Comparison of ENCODE assay signal across 8 cellular contexts in genomic region chr11:16946477-16947282, GRCh38.
DNase-seq lines count a peak whose midpoint lies in the region; ATAC-seq and TF ChIP-seq lines count a peak whose summit lies in the region.

No MANE protein-coding gene starts in this region.

- H3K36me3 Mint-ChIP-seq in HFFc6 (ENCODE audit: low read depth), result no peaks in the 10 kb centered on the region

- H3K27me3 ChIP-seq in DOHH2 (ENCODE audit: control insufficient read depth, low read length) (no peaks in the 10 kb centered on the region), WERI-Rb-1 (ENCODE audit: insufficient read depth, low read depth, severe bottlenecking) (no peaks in the 10 kb centered on the region), heart left ventricle (no peaks in the 10 kb centered on the region)

- no peaks in the 10 kb centered on the region for H3K4me1 Mint-ChIP-seq in HFFc6 (ENCODE audit: low read depth)

- no peak for TF ChIP-seq POLR2A in heart left ventricle (IDR thresholded peaks at IDR 0.05)

- H3K4me1 ChIP-seq in DOHH2 (ENCODE audit: control insufficient read depth, low read length) (peaks cover 8% of the 10 kb centered on the region), heart left ventricle (peaks cover 0 to 10% (median 0%) of the 10 kb centered on the region in 12 donors)

- H3K27ac ChIP-seq in DOHH2 (ENCODE audit: low read depth, low read length) (no peak overlapping the region), WERI-Rb-1 (peak overlapping the region; percentile 44), heart left ventricle (no peak overlapping the region)

- H3K4me3 Mint-ChIP-seq in HFFc6, result no peak overlapping the region

- ATAC-seq in GM19395 (IDR thresholded peaks at IDR 0.05; ENCODE audit: unreplicated experiment), result peak; percentile 65
- ATAC-seq in HG03066 (IDR thresholded peaks at IDR 0.05; ENCODE audit: low read depth, unreplicated experiment), result peak; percentile 66
- ATAC-seq in sciatic nerve, result no peak
- ATAC-seq in heart left ventricle, result no peak

- no peak overlapping the region for H3K27ac Mint-ChIP-seq in HFFc6

- no peaks in the 10 kb centered on the region for H3K36me3 ChIP-seq in DOHH2 (ENCODE audit: control insufficient read depth, low read length)
- no peaks in the 10 kb centered on the region for H3K36me3 ChIP-seq in WERI-Rb-1
- no peaks in the 10 kb centered on the region for H3K36me3 ChIP-seq in heart left ventricle

- H3K9me2 ChIP-seq in DOHH2 (replicated peaks; ENCODE audit: control insufficient read depth, low read length), result no peaks in the 10 kb centered on the region

- DNase-seq in WERI-Rb-1 (peak; percentile 51), sciatic nerve (ENCODE audit: low spot score) (no peak), heart left ventricle (no peak), HFFc6 (no peak), AG20443 (ENCODE audit: low spot score) (no peak)

- H3K4me2 ChIP-seq in DOHH2 (ENCODE audit: low read length), result peak overlapping the region; percentile 39; the same call in 1 of the 2 replicates

- WGBS in heart left ventricle, 4 donors, result 76 to 82% (median 81%) methylated on average over 6 of the region's 6 CpGs

- H4K20me1 ChIP-seq in DOHH2 (ENCODE audit: control insufficient read depth, insufficient read depth, low read depth, low read length), result no peaks in the 10 kb centered on the region

- intact Hi-C loops in sciatic nerve (cut with DNase I) (loop anchor here (5.0 kb wide), 1 partner anchor 116 kb away; no protein-coding TSS in a partner anchor), heart left ventricle (cut with DNase I) (loop anchor here in 9 of 10 donors (1.0 to 5.0 kb wide), 5 partner anchors 112 to 159 kb away; no protein-coding TSS in a partner anchor)

- no peaks in the 10 kb centered on the region for H3K9me3 Mint-ChIP-seq in HFFc6

- peaks cover 10% of the 10 kb centered on the region for H3K27me3 Mint-ChIP-seq in HFFc6 (ENCODE audit: insufficient read depth)

- H3K9me3 ChIP-seq in DOHH2 (ENCODE audit: control insufficient read depth, insufficient read depth, low read length), result no peaks in the 10 kb centered on the region
- H3K9me3 ChIP-seq in WERI-Rb-1 (ENCODE audit: severe bottlenecking), result no peaks in the 10 kb centered on the region
- H3K9me3 ChIP-seq in heart left ventricle, result no peaks in the 10 kb centered on the region

- H3K4me3 ChIP-seq in DOHH2 (ENCODE audit: low read length) (no peak overlapping the region), WERI-Rb-1 (ENCODE audit: low read depth, low read length) (no peak overlapping the region), heart left ventricle (no peak overlapping the region)

- no peaks in the 10 kb centered on the region for H3F3A ChIP-seq in DOHH2 (ENCODE audit: control insufficient read depth, insufficient read depth)

- TF ChIP-seq CTCF in DOHH2 (IDR thresholded peaks at IDR 0.05; ENCODE audit: low read depth, low read length, poor library complexity, severe bottlenecking) (no peak), WERI-Rb-1 (IDR thresholded peaks at IDR 0.05; ENCODE audit: low read depth, low read length) (no peak), heart left ventricle (IDR thresholded peaks at IDR 0.05) (no peak), HFFc6 (IDR thresholded peaks at IDR 0.05) (no peak)

- H3K79me2 ChIP-seq in DOHH2 (ENCODE audit: control insufficient read depth, low read length), result no peaks in the 10 kb centered on the region

Comparison
In these comparisons a context has a peak if more than half of its experiments do, and no peak if none do; other contexts are left out.
1. ATAC-seq: peak in GM19395 (single experiment) and HG03066 (single experiment); none in sciatic nerve (single experiment) and heart left ventricle (0 of 4).